Comparison of ENCODE assay signal across 1 cellular context in the genomic region with DNA sequence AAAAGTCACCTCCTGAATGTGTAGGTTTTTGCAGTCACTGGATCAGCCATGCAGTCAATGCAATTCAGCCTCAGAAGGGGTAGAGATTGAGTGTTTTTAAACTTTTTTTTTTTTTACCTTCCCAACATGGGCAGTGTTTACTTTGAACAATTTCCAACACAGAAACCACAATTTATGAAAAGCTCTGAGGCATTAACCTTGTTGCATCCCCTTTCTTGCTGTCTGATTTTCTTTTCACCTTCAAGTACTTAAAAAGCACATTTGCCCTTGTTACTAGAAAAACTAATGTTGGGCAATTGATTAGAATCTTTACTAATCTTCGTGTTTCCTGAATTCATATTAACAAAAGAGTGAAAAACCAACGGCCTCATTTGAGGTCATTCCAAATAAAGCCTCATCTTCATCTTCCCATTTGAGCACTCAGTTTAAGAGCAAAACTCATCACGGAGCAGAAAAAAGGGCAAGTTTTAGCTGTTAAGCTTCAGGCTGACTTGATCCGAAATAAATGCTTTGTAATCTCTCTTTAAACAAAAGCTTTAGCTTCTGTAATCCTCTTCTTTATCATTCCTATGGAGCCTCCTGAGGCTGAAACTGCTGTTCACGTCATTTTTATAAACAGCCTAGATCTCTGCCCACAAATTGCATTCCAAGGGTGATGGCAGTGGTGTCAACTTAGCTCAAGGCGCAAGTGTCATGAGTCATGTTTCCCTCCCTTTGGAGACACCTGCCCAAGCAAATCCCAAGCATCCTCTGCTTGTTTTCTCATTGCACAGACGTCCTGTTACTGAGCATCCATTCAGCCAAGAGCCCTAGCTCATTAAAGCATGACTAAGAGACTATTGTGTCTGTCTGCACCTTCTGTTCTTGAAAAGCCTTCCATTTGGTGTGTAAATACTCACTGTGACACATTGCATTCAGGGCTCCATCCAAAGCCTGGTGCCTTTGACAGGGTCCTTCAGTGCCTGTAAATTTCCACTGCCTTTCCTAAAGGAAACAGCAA.
TF ChIP-seq lines count a peak whose summit lies in the region.

No MANE protein-coding gene starts in this region.

TF ChIP-seq in HEK293, 187 proteins besides CTCF, POLR2A, EP300 and RAD21 (continued from another document):
- TF ChIP-seq PATZ1 (tag by site-specific recombination; IDR thresholded peaks at IDR 0.05) (no peak; the same call in 1 of the 2 replicates), ZNF266 (tag by site-specific recombination; IDR thresholded peaks at IDR 0.05; ENCODE audit: low read depth) (no peak), ZNF157 (tag by site-specific recombination; IDR thresholded peaks at IDR 0.05) (no peak), ZNF561 (tag by site-specific recombination; IDR thresholded peaks at IDR 0.05; ENCODE audit: borderline replicate concordance) (no peak), HOXD13 (CRISPR knock-in tag; IDR thresholded peaks at IDR 0.05; ENCODE audit: borderline replicate concordance) (peak; percentile 79; the same call in 1 of the 2 replicates), ZNF19 (tag by site-specific recombination; IDR thresholded peaks at IDR 0.05; ENCODE audit: low read depth) (no peak), ZNF530 (tag by site-specific recombination; IDR thresholded peaks at IDR 0.05; ENCODE audit: low read depth) (no peak), ZNF837 (tag by site-specific recombination; IDR thresholded peaks at IDR 0.05) (no peak), ZNF223 (tag by site-specific recombination; IDR thresholded peaks at IDR 0.05) (no peak), TCF7L2 (IDR thresholded peaks at IDR 0.05; ENCODE audit: borderline replicate concordance, low read depth, low read length) (no peak), ZNF16 (tag by site-specific recombination; IDR thresholded peaks at IDR 0.05; ENCODE audit: low read depth) (no peak)
- TF ChIP-seq, protein P1, sequence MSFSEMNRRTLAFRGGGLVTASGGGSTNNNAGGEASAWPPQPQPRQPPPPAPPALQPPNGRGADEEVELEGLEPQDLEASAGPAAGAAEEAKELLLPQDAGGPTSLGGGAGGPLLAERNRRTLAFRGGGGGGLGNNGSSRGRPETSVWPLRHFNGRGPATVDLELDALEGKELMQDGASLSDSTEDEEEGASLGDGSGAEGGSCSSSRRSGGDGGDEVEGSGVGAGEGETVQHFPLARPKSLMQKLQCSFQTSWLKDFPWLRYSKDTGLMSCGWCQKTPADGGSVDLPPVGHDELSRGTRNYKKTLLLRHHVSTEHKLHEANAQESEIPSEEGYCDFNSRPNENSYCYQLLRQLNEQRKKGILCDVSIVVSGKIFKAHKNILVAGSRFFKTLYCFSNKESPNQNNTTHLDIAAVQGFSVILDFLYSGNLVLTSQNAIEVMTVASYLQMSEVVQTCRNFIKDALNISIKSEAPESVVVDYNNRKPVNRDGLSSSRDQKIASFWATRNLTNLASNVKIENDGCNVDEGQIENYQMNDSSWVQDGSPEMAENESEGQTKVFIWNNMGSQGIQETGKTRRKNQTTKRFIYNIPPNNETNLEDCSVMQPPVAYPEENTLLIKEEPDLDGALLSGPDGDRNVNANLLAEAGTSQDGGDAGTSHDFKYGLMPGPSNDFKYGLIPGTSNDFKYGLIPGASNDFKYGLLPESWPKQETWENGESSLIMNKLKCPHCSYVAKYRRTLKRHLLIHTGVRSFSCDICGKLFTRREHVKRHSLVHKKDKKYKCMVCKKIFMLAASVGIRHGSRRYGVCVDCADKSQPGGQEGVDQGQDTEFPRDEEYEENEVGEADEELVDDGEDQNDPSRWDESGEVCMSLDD (tag by site-specific recombination; IDR thresholded peaks at IDR 0.05) = no peak
TF ChIP-seq in HEK293: peak in this region for 46.
